ENCODE assay signal across 1 cellular context in genomic region chr6:2962636-2963035, GRCh38.
A peak's percentile ranks its signal among the peaks of the same experiment; 100 is the strongest.
TF ChIP-seq lines count a peak whose summit lies in the region.

No MANE protein-coding gene starts in this region.

TF ChIP-seq in K562, 482 proteins besides CTCF, POLR2A, EP300 and RAD21 (continued from another document):
- TF ChIP-seq ZNF592 (IDR thresholded peaks at IDR 0.05) (0 out of 2 replicates have a peak, but pooled peaks have one; percentile 15), C11orf30 (IDR thresholded peaks at IDR 0.05; ENCODE audit: low read depth) (peak; percentile 61), DPF2 (IDR thresholded peaks at IDR 0.05) (peak; percentile 82), TRIM24 (IDR thresholded peaks at IDR 0.05) (peak in 1 of 2 experiments; percentile 36; a peak in 2 of 4 replicates), CBFA2T3 (IDR thresholded peaks at IDR 0.05) (peak; percentile 92), SOX6 (IDR thresholded peaks at IDR 0.05) (peak; percentile 54; the same call in 1 of the 2 replicates), CHCHD3 (CRISPR knock-in tag; IDR thresholded peaks at IDR 0.05) (0 out of 2 replicates have a peak, but pooled peaks have one; percentile 25), FOXA1 (IDR thresholded peaks at IDR 0.05; ENCODE audit: borderline replicate concordance) (no peak), LEF1 (IDR thresholded peaks at IDR 0.05) (no peak), ATF1 (CRISPR knock-in tag; IDR thresholded peaks at IDR 0.05) (no peak), ATF1 (tag; IDR thresholded peaks at IDR 0.05) (0 out of 2 replicates have a peak, but pooled peaks have one; percentile 22), GATA2 (CRISPR knock-in tag; IDR thresholded peaks at IDR 0.05) (0 out of 2 replicates have a peak, but pooled peaks have one; percentile 15), GATAD2B (IDR thresholded peaks at IDR 0.05; ENCODE audit: borderline replicate concordance) (peak; percentile 40; the same call in 1 of the 2 replicates), KLF16 (IDR thresholded peaks at IDR 0.05) (peak; percentile 68)
